In the genomic region with DNA sequence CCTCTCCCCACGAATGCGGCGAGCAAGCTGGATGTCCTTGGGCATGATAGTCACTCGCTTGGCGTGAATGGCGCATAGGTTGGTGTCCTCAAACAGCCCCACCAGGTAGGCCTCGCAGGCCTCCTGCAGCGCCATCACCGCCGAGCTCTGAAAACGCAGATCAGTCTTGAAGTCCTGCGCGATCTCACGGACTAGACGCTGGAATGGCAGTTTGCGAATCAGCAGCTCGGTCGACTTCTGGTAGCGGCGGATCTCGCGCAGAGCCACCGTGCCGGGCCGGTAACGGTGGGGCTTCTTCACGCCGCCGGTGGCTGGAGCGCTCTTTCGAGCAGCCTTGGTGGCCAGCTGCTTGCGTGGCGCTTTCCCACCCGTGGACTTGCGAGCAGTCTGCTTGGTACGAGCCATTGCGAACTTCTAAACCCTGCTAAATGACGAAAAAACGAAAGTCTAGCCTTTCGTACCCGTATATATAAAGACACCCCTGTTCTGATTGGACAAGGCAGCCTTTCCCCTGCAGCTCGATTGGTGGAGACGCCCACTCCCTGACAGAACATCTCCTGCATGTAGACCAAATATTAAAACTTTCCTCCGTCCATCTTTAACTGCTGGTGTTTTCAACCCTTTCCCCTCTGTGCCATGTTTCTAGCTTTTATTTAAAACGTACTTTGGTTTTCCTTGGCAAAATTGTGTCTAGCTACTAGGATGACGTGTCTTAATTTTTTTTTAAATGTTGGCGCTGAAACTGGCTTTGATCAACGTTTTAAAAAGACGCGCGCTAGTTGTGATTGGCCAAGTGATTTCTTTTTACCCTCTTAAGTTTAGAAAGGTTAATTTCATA, we compare ENCODE assay signal across 1 cellular context.
TF ChIP-seq lines count a peak whose summit lies in the region.

No MANE protein-coding gene starts in this region.

TF ChIP-seq in K562, 482 proteins besides CTCF, POLR2A, EP300 and RAD21 (continued from another document and continues in another):
- TF ChIP-seq, protein P1, sequence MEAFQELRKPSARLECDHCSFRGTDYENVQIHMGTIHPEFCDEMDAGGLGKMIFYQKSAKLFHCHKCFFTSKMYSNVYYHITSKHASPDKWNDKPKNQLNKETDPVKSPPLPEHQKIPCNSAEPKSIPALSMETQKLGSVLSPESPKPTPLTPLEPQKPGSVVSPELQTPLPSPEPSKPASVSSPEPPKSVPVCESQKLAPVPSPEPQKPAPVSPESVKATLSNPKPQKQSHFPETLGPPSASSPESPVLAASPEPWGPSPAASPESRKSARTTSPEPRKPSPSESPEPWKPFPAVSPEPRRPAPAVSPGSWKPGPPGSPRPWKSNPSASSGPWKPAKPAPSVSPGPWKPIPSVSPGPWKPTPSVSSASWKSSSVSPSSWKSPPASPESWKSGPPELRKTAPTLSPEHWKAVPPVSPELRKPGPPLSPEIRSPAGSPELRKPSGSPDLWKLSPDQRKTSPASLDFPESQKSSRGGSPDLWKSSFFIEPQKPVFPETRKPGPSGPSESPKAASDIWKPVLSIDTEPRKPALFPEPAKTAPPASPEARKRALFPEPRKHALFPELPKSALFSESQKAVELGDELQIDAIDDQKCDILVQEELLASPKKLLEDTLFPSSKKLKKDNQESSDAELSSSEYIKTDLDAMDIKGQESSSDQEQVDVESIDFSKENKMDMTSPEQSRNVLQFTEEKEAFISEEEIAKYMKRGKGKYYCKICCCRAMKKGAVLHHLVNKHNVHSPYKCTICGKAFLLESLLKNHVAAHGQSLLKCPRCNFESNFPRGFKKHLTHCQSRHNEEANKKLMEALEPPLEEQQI (IDR thresholded peaks at IDR 0.05), result no peak
- TF ChIP-seq, protein P2, sequence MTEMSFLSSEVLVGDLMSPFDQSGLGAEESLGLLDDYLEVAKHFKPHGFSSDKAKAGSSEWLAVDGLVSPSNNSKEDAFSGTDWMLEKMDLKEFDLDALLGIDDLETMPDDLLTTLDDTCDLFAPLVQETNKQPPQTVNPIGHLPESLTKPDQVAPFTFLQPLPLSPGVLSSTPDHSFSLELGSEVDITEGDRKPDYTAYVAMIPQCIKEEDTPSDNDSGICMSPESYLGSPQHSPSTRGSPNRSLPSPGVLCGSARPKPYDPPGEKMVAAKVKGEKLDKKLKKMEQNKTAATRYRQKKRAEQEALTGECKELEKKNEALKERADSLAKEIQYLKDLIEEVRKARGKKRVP (CRISPR knock-in tag; IDR thresholded peaks at IDR 0.05), result peak; percentile 73; the same call in 1 of the 2 replicates
- TF ChIP-seq, protein P3, sequence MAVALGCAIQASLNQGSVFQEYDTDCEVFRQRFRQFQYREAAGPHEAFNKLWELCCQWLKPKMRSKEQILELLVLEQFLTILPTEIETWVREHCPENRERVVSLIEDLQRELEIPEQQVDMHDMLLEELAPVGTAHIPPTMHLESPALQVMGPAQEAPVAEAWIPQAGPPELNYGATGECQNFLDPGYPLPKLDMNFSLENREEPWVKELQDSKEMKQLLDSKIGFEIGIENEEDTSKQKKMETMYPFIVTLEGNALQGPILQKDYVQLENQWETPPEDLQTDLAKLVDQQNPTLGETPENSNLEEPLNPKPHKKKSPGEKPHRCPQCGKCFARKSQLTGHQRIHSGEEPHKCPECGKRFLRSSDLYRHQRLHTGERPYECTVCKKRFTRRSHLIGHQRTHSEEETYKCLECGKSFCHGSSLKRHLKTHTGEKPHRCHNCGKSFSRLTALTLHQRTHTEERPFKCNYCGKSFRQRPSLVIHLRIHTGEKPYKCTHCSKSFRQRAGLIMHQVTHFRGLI (CRISPR knock-in tag; IDR thresholded peaks at IDR 0.05), result no peak
- no peak for TF ChIP-seq HDGF (IDR thresholded peaks at IDR 0.05)
- peak; percentile 61 for TF ChIP-seq CXXC5 (CRISPR knock-in tag; IDR thresholded peaks at IDR 0.05)
- no peak for TF ChIP-seq ZNF699 (CRISPR knock-in tag; IDR thresholded peaks at IDR 0.05; ENCODE audit: insufficient replicate concordance)
- peak; percentile 38; the same call in 1 of the 2 replicates for TF ChIP-seq ZNF165 (CRISPR knock-in tag; IDR thresholded peaks at IDR 0.05; ENCODE audit: borderline replicate concordance)
- no peak for TF ChIP-seq ZNF41 (CRISPR knock-in tag; conservative IDR thresholded peaks at IDR 0.05)
- TF ChIP-seq, protein P4, sequence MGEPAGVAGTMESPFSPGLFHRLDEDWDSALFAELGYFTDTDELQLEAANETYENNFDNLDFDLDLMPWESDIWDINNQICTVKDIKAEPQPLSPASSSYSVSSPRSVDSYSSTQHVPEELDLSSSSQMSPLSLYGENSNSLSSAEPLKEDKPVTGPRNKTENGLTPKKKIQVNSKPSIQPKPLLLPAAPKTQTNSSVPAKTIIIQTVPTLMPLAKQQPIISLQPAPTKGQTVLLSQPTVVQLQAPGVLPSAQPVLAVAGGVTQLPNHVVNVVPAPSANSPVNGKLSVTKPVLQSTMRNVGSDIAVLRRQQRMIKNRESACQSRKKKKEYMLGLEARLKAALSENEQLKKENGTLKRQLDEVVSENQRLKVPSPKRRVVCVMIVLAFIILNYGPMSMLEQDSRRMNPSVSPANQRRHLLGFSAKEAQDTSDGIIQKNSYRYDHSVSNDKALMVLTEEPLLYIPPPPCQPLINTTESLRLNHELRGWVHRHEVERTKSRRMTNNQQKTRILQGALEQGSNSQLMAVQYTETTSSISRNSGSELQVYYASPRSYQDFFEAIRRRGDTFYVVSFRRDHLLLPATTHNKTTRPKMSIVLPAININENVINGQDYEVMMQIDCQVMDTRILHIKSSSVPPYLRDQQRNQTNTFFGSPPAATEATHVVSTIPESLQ (CRISPR knock-in tag; IDR thresholded peaks at IDR 0.05), result 0 out of 2 replicates have a peak, but pooled peaks have one; percentile 71
- no peak for TF ChIP-seq ZBTB8A (IDR thresholded peaks at IDR 0.05; ENCODE audit: partially characterized antibody)
- TF ChIP-seq ZNF212 (CRISPR knock-in tag; IDR thresholded peaks at IDR 0.05), result peak; percentile 51
- peak; percentile 94 for TF ChIP-seq GTF2F1 (IDR thresholded peaks at IDR 0.05; ENCODE audit: low read depth, low read length)
- TF ChIP-seq, protein P5, sequence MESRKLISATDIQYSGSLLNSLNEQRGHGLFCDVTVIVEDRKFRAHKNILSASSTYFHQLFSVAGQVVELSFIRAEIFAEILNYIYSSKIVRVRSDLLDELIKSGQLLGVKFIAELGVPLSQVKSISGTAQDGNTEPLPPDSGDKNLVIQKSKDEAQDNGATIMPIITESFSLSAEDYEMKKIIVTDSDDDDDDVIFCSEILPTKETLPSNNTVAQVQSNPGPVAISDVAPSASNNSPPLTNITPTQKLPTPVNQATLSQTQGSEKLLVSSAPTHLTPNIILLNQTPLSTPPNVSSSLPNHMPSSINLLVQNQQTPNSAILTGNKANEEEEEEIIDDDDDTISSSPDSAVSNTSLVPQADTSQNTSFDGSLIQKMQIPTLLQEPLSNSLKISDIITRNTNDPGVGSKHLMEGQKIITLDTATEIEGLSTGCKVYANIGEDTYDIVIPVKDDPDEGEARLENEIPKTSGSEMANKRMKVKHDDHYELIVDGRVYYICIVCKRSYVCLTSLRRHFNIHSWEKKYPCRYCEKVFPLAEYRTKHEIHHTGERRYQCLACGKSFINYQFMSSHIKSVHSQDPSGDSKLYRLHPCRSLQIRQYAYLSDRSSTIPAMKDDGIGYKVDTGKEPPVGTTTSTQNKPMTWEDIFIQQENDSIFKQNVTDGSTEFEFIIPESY (CRISPR knock-in tag; IDR thresholded peaks at IDR 0.05), result peak; percentile 33; the same call in 1 of the 2 replicates
- no peak for TF ChIP-seq POLR3A (IDR thresholded peaks at IDR 0.05; ENCODE audit: borderline replicate concordance, extremely low read depth, insufficient read depth, insufficient read length)
- TF ChIP-seq, protein P6, sequence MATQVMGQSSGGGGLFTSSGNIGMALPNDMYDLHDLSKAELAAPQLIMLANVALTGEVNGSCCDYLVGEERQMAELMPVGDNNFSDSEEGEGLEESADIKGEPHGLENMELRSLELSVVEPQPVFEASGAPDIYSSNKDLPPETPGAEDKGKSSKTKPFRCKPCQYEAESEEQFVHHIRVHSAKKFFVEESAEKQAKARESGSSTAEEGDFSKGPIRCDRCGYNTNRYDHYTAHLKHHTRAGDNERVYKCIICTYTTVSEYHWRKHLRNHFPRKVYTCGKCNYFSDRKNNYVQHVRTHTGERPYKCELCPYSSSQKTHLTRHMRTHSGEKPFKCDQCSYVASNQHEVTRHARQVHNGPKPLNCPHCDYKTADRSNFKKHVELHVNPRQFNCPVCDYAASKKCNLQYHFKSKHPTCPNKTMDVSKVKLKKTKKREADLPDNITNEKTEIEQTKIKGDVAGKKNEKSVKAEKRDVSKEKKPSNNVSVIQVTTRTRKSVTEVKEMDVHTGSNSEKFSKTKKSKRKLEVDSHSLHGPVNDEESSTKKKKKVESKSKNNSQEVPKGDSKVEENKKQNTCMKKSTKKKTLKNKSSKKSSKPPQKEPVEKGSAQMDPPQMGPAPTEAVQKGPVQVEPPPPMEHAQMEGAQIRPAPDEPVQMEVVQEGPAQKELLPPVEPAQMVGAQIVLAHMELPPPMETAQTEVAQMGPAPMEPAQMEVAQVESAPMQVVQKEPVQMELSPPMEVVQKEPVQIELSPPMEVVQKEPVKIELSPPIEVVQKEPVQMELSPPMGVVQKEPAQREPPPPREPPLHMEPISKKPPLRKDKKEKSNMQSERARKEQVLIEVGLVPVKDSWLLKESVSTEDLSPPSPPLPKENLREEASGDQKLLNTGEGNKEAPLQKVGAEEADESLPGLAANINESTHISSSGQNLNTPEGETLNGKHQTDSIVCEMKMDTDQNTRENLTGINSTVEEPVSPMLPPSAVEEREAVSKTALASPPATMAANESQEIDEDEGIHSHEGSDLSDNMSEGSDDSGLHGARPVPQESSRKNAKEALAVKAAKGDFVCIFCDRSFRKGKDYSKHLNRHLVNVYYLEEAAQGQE (CRISPR knock-in tag; IDR thresholded peaks at IDR 0.05; ENCODE audit: low read depth), result peak; percentile 70; the same call in 1 of the 2 replicates
- TF ChIP-seq, protein P7, sequence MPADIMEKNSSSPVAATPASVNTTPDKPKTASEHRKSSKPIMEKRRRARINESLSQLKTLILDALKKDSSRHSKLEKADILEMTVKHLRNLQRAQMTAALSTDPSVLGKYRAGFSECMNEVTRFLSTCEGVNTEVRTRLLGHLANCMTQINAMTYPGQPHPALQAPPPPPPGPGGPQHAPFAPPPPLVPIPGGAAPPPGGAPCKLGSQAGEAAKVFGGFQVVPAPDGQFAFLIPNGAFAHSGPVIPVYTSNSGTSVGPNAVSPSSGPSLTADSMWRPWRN (IDR thresholded peaks at IDR 0.05; ENCODE audit: low read depth), result no peak
- no peak for TF ChIP-seq DNMT1 (IDR thresholded peaks at IDR 0.05)
- TF ChIP-seq, protein P8, sequence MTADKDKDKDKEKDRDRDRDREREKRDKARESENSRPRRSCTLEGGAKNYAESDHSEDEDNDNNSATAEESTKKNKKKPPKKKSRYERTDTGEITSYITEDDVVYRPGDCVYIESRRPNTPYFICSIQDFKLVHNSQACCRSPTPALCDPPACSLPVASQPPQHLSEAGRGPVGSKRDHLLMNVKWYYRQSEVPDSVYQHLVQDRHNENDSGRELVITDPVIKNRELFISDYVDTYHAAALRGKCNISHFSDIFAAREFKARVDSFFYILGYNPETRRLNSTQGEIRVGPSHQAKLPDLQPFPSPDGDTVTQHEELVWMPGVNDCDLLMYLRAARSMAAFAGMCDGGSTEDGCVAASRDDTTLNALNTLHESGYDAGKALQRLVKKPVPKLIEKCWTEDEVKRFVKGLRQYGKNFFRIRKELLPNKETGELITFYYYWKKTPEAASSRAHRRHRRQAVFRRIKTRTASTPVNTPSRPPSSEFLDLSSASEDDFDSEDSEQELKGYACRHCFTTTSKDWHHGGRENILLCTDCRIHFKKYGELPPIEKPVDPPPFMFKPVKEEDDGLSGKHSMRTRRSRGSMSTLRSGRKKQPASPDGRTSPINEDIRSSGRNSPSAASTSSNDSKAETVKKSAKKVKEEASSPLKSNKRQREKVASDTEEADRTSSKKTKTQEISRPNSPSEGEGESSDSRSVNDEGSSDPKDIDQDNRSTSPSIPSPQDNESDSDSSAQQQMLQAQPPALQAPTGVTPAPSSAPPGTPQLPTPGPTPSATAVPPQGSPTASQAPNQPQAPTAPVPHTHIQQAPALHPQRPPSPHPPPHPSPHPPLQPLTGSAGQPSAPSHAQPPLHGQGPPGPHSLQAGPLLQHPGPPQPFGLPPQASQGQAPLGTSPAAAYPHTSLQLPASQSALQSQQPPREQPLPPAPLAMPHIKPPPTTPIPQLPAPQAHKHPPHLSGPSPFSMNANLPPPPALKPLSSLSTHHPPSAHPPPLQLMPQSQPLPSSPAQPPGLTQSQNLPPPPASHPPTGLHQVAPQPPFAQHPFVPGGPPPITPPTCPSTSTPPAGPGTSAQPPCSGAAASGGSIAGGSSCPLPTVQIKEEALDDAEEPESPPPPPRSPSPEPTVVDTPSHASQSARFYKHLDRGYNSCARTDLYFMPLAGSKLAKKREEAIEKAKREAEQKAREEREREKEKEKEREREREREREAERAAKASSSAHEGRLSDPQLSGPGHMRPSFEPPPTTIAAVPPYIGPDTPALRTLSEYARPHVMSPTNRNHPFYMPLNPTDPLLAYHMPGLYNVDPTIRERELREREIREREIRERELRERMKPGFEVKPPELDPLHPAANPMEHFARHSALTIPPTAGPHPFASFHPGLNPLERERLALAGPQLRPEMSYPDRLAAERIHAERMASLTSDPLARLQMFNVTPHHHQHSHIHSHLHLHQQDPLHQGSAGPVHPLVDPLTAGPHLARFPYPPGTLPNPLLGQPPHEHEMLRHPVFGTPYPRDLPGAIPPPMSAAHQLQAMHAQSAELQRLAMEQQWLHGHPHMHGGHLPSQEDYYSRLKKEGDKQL (CRISPR knock-in tag; IDR thresholded peaks at IDR 0.05; ENCODE audit: borderline replicate concordance), result no peak
- TF ChIP-seq ADNP (tag; IDR thresholded peaks at IDR 0.05), result no peak
- TF ChIP-seq, protein P9, sequence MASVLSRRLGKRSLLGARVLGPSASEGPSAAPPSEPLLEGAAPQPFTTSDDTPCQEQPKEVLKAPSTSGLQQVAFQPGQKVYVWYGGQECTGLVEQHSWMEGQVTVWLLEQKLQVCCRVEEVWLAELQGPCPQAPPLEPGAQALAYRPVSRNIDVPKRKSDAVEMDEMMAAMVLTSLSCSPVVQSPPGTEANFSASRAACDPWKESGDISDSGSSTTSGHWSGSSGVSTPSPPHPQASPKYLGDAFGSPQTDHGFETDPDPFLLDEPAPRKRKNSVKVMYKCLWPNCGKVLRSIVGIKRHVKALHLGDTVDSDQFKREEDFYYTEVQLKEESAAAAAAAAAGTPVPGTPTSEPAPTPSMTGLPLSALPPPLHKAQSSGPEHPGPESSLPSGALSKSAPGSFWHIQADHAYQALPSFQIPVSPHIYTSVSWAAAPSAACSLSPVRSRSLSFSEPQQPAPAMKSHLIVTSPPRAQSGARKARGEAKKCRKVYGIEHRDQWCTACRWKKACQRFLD (CRISPR knock-in tag; IDR thresholded peaks at IDR 0.05), result 0 out of 2 replicates have a peak, but pooled peaks have one; percentile 15
- peak; percentile 4; the same call in 1 of the 2 replicates for TF ChIP-seq MAFF (IDR thresholded peaks at IDR 0.05; ENCODE audit: low read length)
